In the genomic region with DNA sequence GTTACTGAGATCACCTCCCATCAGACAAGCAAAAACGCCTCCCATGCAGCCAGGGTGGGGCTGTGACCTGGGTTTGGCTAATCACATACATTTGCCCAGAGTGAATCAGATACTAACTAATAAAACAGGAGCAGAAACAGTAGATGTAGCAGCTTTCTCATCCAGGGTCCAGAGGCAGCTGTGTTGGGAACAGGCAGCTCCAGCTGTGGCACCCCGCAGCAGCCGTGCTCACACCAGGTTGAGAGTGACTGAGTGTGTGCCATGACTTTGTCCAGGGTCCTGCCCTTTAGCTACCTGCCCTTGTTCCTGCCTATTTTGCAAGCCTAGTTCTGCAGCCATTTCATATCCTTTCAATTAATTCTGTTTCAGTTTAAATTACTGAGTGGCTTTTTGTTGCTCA, we compare ENCODE assay signal across 25 cellular contexts. TPM values are rescaled to one million over a fixed set of nuclear protein-coding genes. Genes with fewer than 3 reads are reported as not detected.
DNase-seq lines count a peak whose midpoint lies in the region; ATAC-seq, FAIRE-seq and TF ChIP-seq lines count a peak whose summit lies in the region.
"Had no signal": no experiment of that assay in that cellular context is flagged by ENCODE, and none has a peak within 500 bp of the region (broad histone marks: within the 10 kb centered on the region; RNA-seq: fewer than 3 reads in every experiment).

No MANE protein-coding gene starts in this region.

- peaks cover 3 to 30% of the 10 kb centered on the region in 2 experiments; a peak in 4 of 5 replicates for H3K36me3 ChIP-seq in HepG2 (replicated peaks in 1 of 2; ENCODE audit: control insufficient read depth in 1 of 2, insufficient read depth in 2 of 2, low read length in 2 of 2)
- peaks cover 0 to 30% (median 5%) of the 10 kb centered on the region in 4 donors for H3K36me3 ChIP-seq in right lobe of liver

- H2AFZ ChIP-seq in HepG2 (ENCODE audit: low read length), result no peak overlapping the region
- H2AFZ ChIP-seq: PC-9 had no signal

- no peak for TF ChIP-seq POLR2A in HepG2 (IDR thresholded peaks at IDR 0.05; ENCODE audit: insufficient read depth in 1 of 2, low read depth in 2 of 2, low read length in 2 of 2)
- no peak for TF ChIP-seq POLR2A in right lobe of liver (IDR thresholded peaks at IDR 0.05)

- H3K4me2 ChIP-seq in HepG2 (ENCODE audit: low read depth, low read length), result no peak overlapping the region
- H3K4me2 ChIP-seq: PC-9 had no signal

- intact Hi-C loops in HepG2 (cut with micrococcal nuclease; ENCODE audit: unreplicated experiment), result no loop called here
- intact Hi-C loops in right lobe of liver (cut with DNase I), result loop anchor here (10.0 kb wide), 2 partner anchors 80 to 170 kb away; no protein-coding TSS in a partner anchor

- in situ Hi-C loops in HepG2 (cut with HindIII; ENCODE audit: extremely low pct_ligation_motif_present, low pct_unique_long_range_greater_than_20kb), result loop anchor here (5.0 kb wide), 1 partner anchor 82 kb away; no protein-coding TSS in a partner anchor

- H4K20me1 ChIP-seq in HepG2 (ENCODE audit: insufficient read depth, low read length), result no peaks in the 10 kb centered on the region

- DNase-seq in HepG2 (ENCODE audit: low spot score) (no peak), right lobe of liver (no peak), immature natural killer cell (no peak), chondrocyte (ENCODE audit: low spot score) (no peak), HEK293T (ENCODE audit: extremely low spot score) (no peak)
- DNase-seq: Caco-2; CD4-positive, alpha-beta memory T cell; GOT3; Kasumi-1; NCI-H1105 treated with DMSO at 0.1 percent for 48 hours; NCI-H146; NCI-H1930; NCI-H446 treated with DMSO at 0.1 percent for 48 hours; NCI-H526; NCI-H82; NK-92 treated with Interleukin-12 subunit alpha and Interleukin-12 subunit beta, amount 100 ng/mL, for 24 hours; PC-9; SJCRH30 had no signal

- 96% methylated on average over 3 of the region's 3 CpGs for WGBS in HepG2 (ENCODE audit: low lambda C conversion rate)
- WGBS in right lobe of liver (ENCODE audit: insufficient coverage, low coverage, low lambda C conversion rate, missing lambda C conversion rate), result 83% methylated on average over 1 of the region's 3 CpGs

- no TSS peak for BruUV-seq in HepG2 (replicated peaks; lab: Mats Ljungman, UMichigan)

- no peaks in the 10 kb centered on the region for H3K4me1 Mint-ChIP-seq in activated T-helper 17 cell treated with anti-CD3 and anti-CD28 coated beads, Interleukin-2, amount 50 U/mL, for 72 hours
- H3K4me1 Mint-ChIP-seq in immature natural killer cell (peaks cover 16 to 18% of the 10 kb centered on the region in 2 donors), chondrocyte (ENCODE audit: low read depth) (peaks cover 7% of the 10 kb centered on the region)

- no peak for FAIRE-seq in HepG2 (lab: Jason Lieb, UNC)
- FAIRE-seq: A204.1, G401.6 had no signal

- no peak for TF ChIP-seq RAD21 in HepG2 (CRISPR knock-in tag; IDR thresholded peaks at IDR 0.05)

- H3K9me3 ChIP-seq in HepG2 (ENCODE audit: low read length) (no peaks in the 10 kb centered on the region), right lobe of liver (no peaks in the 10 kb centered on the region)
- H3K9me3 ChIP-seq: BLaER1 treated with 17β-estradiol and CSF1 and Interleukin-3, amounts not matched to agents 10 nM and 100 nM; Caco-2; HAP-1; SJCRH30 had no signal

- peaks cover 73% of the 10 kb centered on the region for H3K36me3 Mint-ChIP-seq in activated T-helper 17 cell treated with anti-CD3 and anti-CD28 coated beads, Interleukin-2, amount 50 U/mL, for 72 hours (ENCODE audit: low read depth)
- H3K36me3 Mint-ChIP-seq in immature natural killer cell, result peaks cover 6 to 22% (median 21%) of the 10 kb centered on the region in 3 donors
- peaks cover 13% of the 10 kb centered on the region for H3K36me3 Mint-ChIP-seq in chondrocyte (ENCODE audit: low read depth)

- TF ChIP-seq EP300 in HepG2 (IDR thresholded peaks at IDR 0.05; ENCODE audit: low read depth in 2 of 2, low read length in 2 of 2) (no peak), HepG2 (CRISPR knock-in tag; IDR thresholded peaks at IDR 0.05; ENCODE audit: borderline replicate concordance) (no peak)

- no peak overlapping the region for H3K9ac ChIP-seq in HepG2 (ENCODE audit: insufficient read depth, low read depth, low read length)
- H3K9ac ChIP-seq: BLaER1 treated with 17β-estradiol and CSF1 and Interleukin-3, amounts not matched to agents 10 nM and 100 nM had no signal

- TF ChIP-seq CTCF in HepG2 (CRISPR knock-in tag; IDR thresholded peaks at IDR 0.05) (no peak), right lobe of liver (IDR thresholded peaks at IDR 0.05) (no peak), chondrocyte (IDR thresholded peaks at IDR 0.05) (no peak)

- no peaks in the 10 kb centered on the region for H3K27me3 Mint-ChIP-seq in activated T-helper 17 cell treated with anti-CD3 and anti-CD28 coated beads, Interleukin-2, amount 50 U/mL, for 72 hours
- H3K27me3 Mint-ChIP-seq in immature natural killer cell (ENCODE audit: low read depth in 3 of 3) (peaks cover 2 to 4% (median 2%) of the 10 kb centered on the region in 3 donors), chondrocyte (ENCODE audit: low read depth) (no peaks in the 10 kb centered on the region)
- H3K27me3 Mint-ChIP-seq: CD4-positive, alpha-beta memory T cell had no signal

- H3K27me3 ChIP-seq in HepG2 (ENCODE audit: control insufficient read depth in 1 of 2, insufficient read depth in 2 of 2, low read length in 2 of 2) (no peaks in the 10 kb centered on the region), right lobe of liver (no peaks in the 10 kb centered on the region)
- H3K27me3 ChIP-seq: SJCRH30 had no signal

- peak overlapping the region; percentile 5 for H3K27ac Mint-ChIP-seq in activated T-helper 17 cell treated with anti-CD3 and anti-CD28 coated beads, Interleukin-2, amount 50 U/mL, for 72 hours
- H3K27ac Mint-ChIP-seq in immature natural killer cell (peak overlapping the region; percentile 34 to 98 (median 92)), chondrocyte (ENCODE audit: unreplicated experiment) (no peak overlapping the region)

- CTCF ChIA-PET in HepG2 (lab: Yijun Ruan, JAX; ENCODE audit: low intra/inter-chr PET ratio, low total read pairs) (interaction anchor here (1.3 to 2.1 kb wide), 2 partner anchors 82 to 168 kb away, joined by 8 to 14 read pairs; no protein-coding TSS in a partner anchor), HEK293T (lab: Yijun Ruan, JAX) (no interaction called here)

- no peak for ATAC-seq in HepG2
- ATAC-seq in right lobe of liver, result no peak
- ATAC-seq in activated T-helper 17 cell treated with anti-CD3 and anti-CD28 coated beads, Interleukin-2, amount 50 U/mL, for 72 hours (replicated peaks), result no peak
- ATAC-seq in HG02973 (IDR thresholded peaks at IDR 0.05; ENCODE audit: unreplicated experiment), result no peak
- ATAC-seq: Right ventricle myocardium inferior had no signal

- H3K4me3 Mint-ChIP-seq in activated T-helper 17 cell treated with anti-CD3 and anti-CD28 coated beads, Interleukin-2, amount 50 U/mL, for 72 hours, result no peak overlapping the region
- H3K4me3 Mint-ChIP-seq in immature natural killer cell (peak overlapping the region in 4 of 5 donors; percentile 38 to 98 (median 71)), chondrocyte (ENCODE audit: unreplicated experiment) (no peak overlapping the region)

- no peak overlapping the region for H3K4me3 ChIP-seq in HepG2 (replicated peaks in 1 of 3; ENCODE audit: insufficient read depth in 1 of 3, low read depth in 2 of 3, low read length in 3 of 3)
- no peak overlapping the region for H3K4me3 ChIP-seq in right lobe of liver
- H3K4me3 ChIP-seq: BLaER1 treated with 17β-estradiol and CSF1 and Interleukin-3, amounts not matched to agents 10 nM and 100 nM; HAP-1; PC-9; SJCRH30 had no signal

- H3K9me3 Mint-ChIP-seq in activated T-helper 17 cell treated with anti-CD3 and anti-CD28 coated beads, Interleukin-2, amount 50 U/mL, for 72 hours, result no peaks in the 10 kb centered on the region
- no peaks in the 10 kb centered on the region for H3K9me3 Mint-ChIP-seq in immature natural killer cell
- no peaks in the 10 kb centered on the region for H3K9me3 Mint-ChIP-seq in chondrocyte (ENCODE audit: low read depth)
- H3K9me3 Mint-ChIP-seq: CD4-positive, alpha-beta memory T cell had no signal

- no peaks in the 10 kb centered on the region for H3K79me2 ChIP-seq in HepG2 (ENCODE audit: insufficient read depth, low read length)

- no peaks in the 10 kb centered on the region for H3K4me1 ChIP-seq in HepG2 (ENCODE audit: insufficient read depth, low read length)
- peaks cover 0 to 5% (median 0%) of the 10 kb centered on the region in 4 donors for H3K4me1 ChIP-seq in right lobe of liver
- H3K4me1 ChIP-seq: Caco-2, SJCRH30 had no signal

- POLR2A ChIA-PET in HepG2 (lab: Yijun Ruan, JAX) (interaction anchor here (1.4 kb wide), 1 partner anchor 9 kb away, joined by 3 read pairs; no protein-coding TSS in a partner anchor), HEK293T (lab: Yijun Ruan, JAX) (no interaction called here)

- H3K27ac ChIP-seq in HepG2 (ENCODE audit: extremely low read length, insufficient read depth, low read length), result no peak overlapping the region
- H3K27ac ChIP-seq in right lobe of liver, result no peak overlapping the region
- H3K27ac ChIP-seq: BLaER1 treated with 17β-estradiol and CSF1 and Interleukin-3, amounts not matched to agents 10 nM and 100 nM; PC-9; SJCRH30 had no signal

RNA-seq across cellular contexts. Expression of a gene that starts 20.5 kb away (rescaled TPM):
- 134 and 234 TPM in 2 replicates for total RNA-seq in HepG2 (2016; rRNA removed; fragmentation: Illumina TruSeq; extraction: Trizol)
- 11.7 and 13.5 TPM in 2 replicates for total RNA-seq in HepG2 (2016; cell fraction: cytosol; rRNA removed; fragmentation: Illumina TruSeq; extraction: Trizol; ENCODE audit: low read depth)
- 138 and 223 TPM in 2 replicates for total RNA-seq in HepG2 (2016; cell fraction: insoluble cytoplasmic fraction; rRNA removed; fragmentation: Illumina TruSeq; extraction: Trizol)
- 35.5 and 42.7 TPM in 2 replicates for total RNA-seq in HepG2 (2016; cell fraction: membrane; rRNA removed; fragmentation: Illumina TruSeq; extraction: Trizol)
- 130 and 136 TPM in 2 replicates for total RNA-seq in HepG2 (2016; cell fraction: nucleus; rRNA removed; fragmentation: Illumina TruSeq; extraction: Trizol)
- polyA plus RNA-seq in HepG2 (2011; rRNA removed), result 52.2 and 64.0 TPM in 2 replicates
- polyA plus RNA-seq in HepG2 (2011; cell fraction: cytosol; rRNA removed), result 22.5 and 26.1 TPM in 2 replicates
- 57.8 and 60.7 TPM in 2 replicates for polyA plus RNA-seq in HepG2 (2011; cell fraction: nucleus; rRNA removed)
- polyA plus RNA-seq in HepG2 (2012), result 52.6 and 75.1 TPM in 2 replicates
- polyA plus RNA-seq in HepG2 (2016; cell fraction: cytosol; fragmentation: Illumina TruSeq; extraction: Trizol; ENCODE audit: low read depth), result 4.1 and 5.3 TPM in 2 replicates
- 136 and 138 TPM in 2 replicates for polyA plus RNA-seq in HepG2 (2016; cell fraction: insoluble cytoplasmic fraction; fragmentation: Illumina TruSeq; extraction: Trizol; ENCODE audit: low read depth)
- 12.3 and 16.0 TPM in 2 replicates for polyA plus RNA-seq in HepG2 (2016; cell fraction: membrane; fragmentation: Illumina TruSeq; extraction: Trizol; ENCODE audit: low read depth)
- polyA plus RNA-seq in HepG2 (2016; cell fraction: nucleus; fragmentation: Illumina TruSeq; extraction: Trizol; ENCODE audit: insufficient read depth, low read depth), result 69.1 and 76.1 TPM in 2 replicates
- polyA minus RNA-seq in HepG2 (2011; rRNA and poly(A)+ RNA removed; ENCODE audit: low replicate concordance), result 46.4 and 57.7 TPM in 2 replicates
- 39.2 and 41.4 TPM in 2 replicates for polyA minus RNA-seq in HepG2 (2011; cell fraction: cytosol; rRNA and poly(A)+ RNA removed)
- polyA minus RNA-seq in HepG2 (2011; cell fraction: nucleus; rRNA and poly(A)+ RNA removed), result 182 and 201 TPM in 2 replicates
- 10 to 100 TPM; 20.5 to 35.1 (median 24.6) TPM for total RNA-seq in right lobe of liver
- 100 to 1,000 TPM in 1 of 2 donors, 10 to 100 TPM in 1; 93.9 to 115 TPM for total RNA-seq in activated T-helper 17 cell treated with anti-CD3 and anti-CD28 coated beads, Interleukin-2, amount 50 U/mL, for 72 hours
- polyA plus RNA-seq in immature natural killer cell, result 10 to 100 TPM; 32.2 to 51.6 (median 34.6) TPM
- 40.6 to 46.8 TPM (median 43.2 TPM) in 3 replicates for total RNA-seq in chondrocyte

Comparison
In these comparisons a context has a peak if more than half of its experiments do, and no peak if none do; other contexts are left out.
1. H3K4me3 Mint-ChIP-seq: peak in immature natural killer cell (4 of 5); none in activated T-helper 17 cell treated with anti-CD3 and anti-CD28 coated beads, Interleukin-2, amount 50 U/mL, for 72 hours (single experiment) and chondrocyte (single experiment).